In genomic region chr17:8534498-8535188, GRCh38 we compare ENCODE assay signal across 32 cellular contexts.
"Had no signal": no experiment of that assay in that cellular context is flagged by ENCODE, and none has a peak within 500 bp of the region (broad histone marks: within the 10 kb centered on the region; RNA-seq: fewer than 3 reads in every experiment).

No MANE protein-coding gene starts in this region.

- DNase-seq: activated B cell treated with CpG ODN at 0.5 μM for 24 hours; activated CD4-positive, alpha-beta memory T cell treated with anti-CD3 and anti-CD28 coated beads for 36 hours; activated CD4-positive, alpha-beta T cell treated with anti-CD3 and anti-CD28 coated beads, Interleukin-2, amount 10 ng/mL, durations not matched to agents 24 days and 14 days; activated CD8-positive, alpha-beta memory T cell treated with anti-CD3 and anti-CD28 coated beads, Interleukin-2, amount 10 ng/mL, durations not matched to agents 7 days and 5 days; activated CD8-positive, alpha-beta memory T cell treated with anti-CD3 and anti-CD28 coated beads, Interleukin-2, amount 50 U/mL, for 4 hours; activated CD8-positive, alpha-beta T cell treated with anti-CD3 and anti-CD28 coated beads, Interleukin-2, amount 10 ng/mL, durations not matched to agents 7 days and 5 days; activated effector memory CD4-positive, alpha-beta T cell treated with anti-CD3 and anti-CD28 coated beads, Interleukin-2, amount 50 U/mL, for 16 hours; activated naive CD4-positive, alpha-beta T cell treated with anti-CD3 and anti-CD28 coated beads for 36 hours; activated naive CD8-positive, alpha-beta T cell treated with anti-CD3 and anti-CD28 coated beads for 36 hours; activated naive CD8-positive, alpha-beta T cell treated with anti-CD3 and anti-CD28 coated beads, Interleukin-2, amount 50 U/mL, for 24 hours; activated T-cell treated with anti-CD3 and anti-CD28 coated beads, Interleukin-2, amount 50 U/mL, for 1 hour; activated T-cell treated with anti-CD3 and anti-CD28 coated beads, Interleukin-2, amount 50 U/mL, for 48 hours; adrenal gland; amygdala; brain microvascular endothelial cell; caudate nucleus; dorsolateral prefrontal cortex; effector memory CD4-positive, alpha-beta T cell; endodermal cell; foreskin fibroblast; head of caudate nucleus; SW 1271; T-helper 1 cell; T-helper 17 cell; T1000; WERI-Rb-1 had no signal

- H3K27me3 ChIP-seq: adrenal gland, brain microvascular endothelial cell, dorsolateral prefrontal cortex had no signal

- H3K9me3 ChIP-seq: adrenal gland had no signal

- H3K27ac ChIP-seq: adrenal gland, brain microvascular endothelial cell, dorsolateral prefrontal cortex, WERI-Rb-1 had no signal

- ATAC-seq: activated CD4-positive, CD25-positive, alpha-beta regulatory T cell treated with anti-CD3 and anti-CD28 coated beads, Interleukin-2, amount 50 U/mL, for 24 hours; activated CD8-positive, alpha-beta memory T cell treated with anti-CD3 and anti-CD28 coated beads, Interleukin-2, amount 10 ng/mL, durations not matched to agents 7 days and 5 days; activated CD8-positive, alpha-beta T cell treated with anti-CD3 and anti-CD28 coated beads, Interleukin-2, amount 10 ng/mL, durations not matched to agents 7 days and 5 days; activated naive CD8-positive, alpha-beta T cell treated with anti-CD3 and anti-CD28 coated beads, Interleukin-2, amount 50 U/mL, for 24 hours; esophagus mucosa; T-helper 17 cell had no signal

- FAIRE-seq: astrocyte, bronchial epithelial cell, colon, frontal cortex had no signal

- H3K4me3 ChIP-seq: adrenal gland, dorsolateral prefrontal cortex had no signal
